Comparison of ENCODE assay signal across 1 cellular context in the genomic region with DNA sequence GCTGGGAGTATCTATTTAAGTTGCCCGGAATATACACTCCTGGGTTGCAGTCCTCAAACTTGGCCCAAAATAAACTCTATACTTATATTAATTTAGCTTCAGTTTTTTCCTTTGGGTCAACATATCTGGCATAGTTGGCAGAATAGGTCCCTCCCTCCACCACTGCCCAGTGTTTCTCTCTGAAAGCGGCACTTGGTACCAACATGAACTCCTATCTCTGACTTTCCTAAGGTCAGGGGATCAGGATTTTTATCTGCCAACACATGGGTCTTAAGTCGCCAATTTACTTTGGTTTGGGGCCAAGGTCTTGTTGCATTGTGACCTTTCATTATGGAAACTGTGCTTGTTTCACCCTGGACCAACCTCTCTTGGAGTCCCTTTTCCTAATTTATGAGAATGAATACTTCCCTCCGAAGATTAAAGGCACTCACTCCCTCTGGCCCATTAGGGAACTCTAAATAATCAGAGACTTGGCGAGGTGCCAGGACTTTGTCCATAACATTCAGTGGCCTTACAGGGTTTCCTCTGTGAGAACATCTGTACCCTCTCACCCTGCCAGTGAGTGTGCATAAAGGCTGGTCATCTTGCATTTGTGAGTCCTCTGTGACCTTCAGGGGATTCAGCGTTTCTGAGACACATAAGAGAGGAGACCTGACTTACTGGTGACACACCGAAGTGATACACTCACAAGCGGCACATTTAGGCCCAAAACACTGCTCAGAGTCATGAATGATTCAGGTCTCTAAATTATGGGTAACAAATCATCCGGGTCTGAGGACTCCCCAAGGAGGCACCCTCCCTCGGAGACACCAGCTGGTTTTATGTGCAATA.
TF ChIP-seq lines count a peak whose summit lies in the region.

No MANE protein-coding gene starts in this region.

TF ChIP-seq in SK-N-SH treated with all-trans-retinoic acid at 6 μM for 48 hours, 23 proteins besides CTCF, POLR2A, EP300 and RAD21 (continued from another document):
- TF ChIP-seq TSHZ2 (CRISPR knock-in tag; IDR thresholded peaks at IDR 0.05), result no peak
- no peak for TF ChIP-seq CSRNP3 (CRISPR knock-in tag; IDR thresholded peaks at IDR 0.05)
- no peak for TF ChIP-seq PPARA (CRISPR knock-in tag; IDR thresholded peaks at IDR 0.05; ENCODE audit: borderline replicate concordance)
- TF ChIP-seq ZFP30 (CRISPR knock-in tag; IDR thresholded peaks at IDR 0.05), result no peak
- no peak for TF ChIP-seq TOX (CRISPR knock-in tag; IDR thresholded peaks at IDR 0.05; ENCODE audit: borderline replicate concordance)
- no peak for TF ChIP-seq ESRRG (CRISPR knock-in tag; IDR thresholded peaks at IDR 0.05)
- no peak for TF ChIP-seq GLIS3 (CRISPR knock-in tag; IDR thresholded peaks at IDR 0.05)
- no peak for TF ChIP-seq ZC3H10 (CRISPR knock-in tag; IDR thresholded peaks at IDR 0.05)
- TF ChIP-seq PATZ1 (CRISPR knock-in tag; IDR thresholded peaks at IDR 0.05; ENCODE audit: borderline replicate concordance), result no peak
- TF ChIP-seq SNAI2 (CRISPR knock-in tag; IDR thresholded peaks at IDR 0.05), result no peak
